In genomic region chr16:21167360-21167759, GRCh38 we compare ENCODE assay signal across 14 cellular contexts. TPM values are rescaled to one million over a fixed set of nuclear protein-coding genes. Genes with fewer than 3 reads are reported as not detected.
A peak's percentile ranks its signal among the peaks of the same experiment; 100 is the strongest.
DNase-seq lines count a peak whose midpoint lies in the region; ATAC-seq, FAIRE-seq and TF ChIP-seq lines count a peak whose summit lies in the region.
"Had no signal": no experiment of that assay in that cellular context is flagged by ENCODE, and none has a peak within 500 bp of the region (broad histone marks: within the 10 kb centered on the region; RNA-seq: fewer than 3 reads in every experiment).

No MANE protein-coding gene starts in this region.

- H3K4me3 ChIP-seq in BJ (ENCODE audit: low read depth, low read length) = no peak overlapping the region
- no peak overlapping the region for H3K4me3 ChIP-seq in astrocyte (ENCODE audit: insufficient read depth, low read depth, low read length)
- no peak overlapping the region for H3K4me3 ChIP-seq in right atrium auricular region
- H3K4me3 ChIP-seq: GM23338, hepatocyte, pancreas had no signal

- H3K4me1 ChIP-seq in astrocyte (ENCODE audit: insufficient read depth, low read length) (peaks cover 12% of the 10 kb centered on the region), right atrium auricular region (peaks cover 0 to 24% of the 10 kb centered on the region in 2 donors)

- intact Hi-C loops in CD14-positive monocyte (cut with micrococcal nuclease) = no loop called here

- H3K9me3 ChIP-seq in astrocyte (ENCODE audit: insufficient read depth, low read depth, low read length) = no peaks in the 10 kb centered on the region
- H3K9me3 ChIP-seq in right atrium auricular region = no peaks in the 10 kb centered on the region
- H3K9me3 ChIP-seq: pancreas had no signal

- H3K27ac Mint-ChIP-seq in astrocyte (ENCODE audit: unreplicated experiment) (no peak overlapping the region), CD14-positive monocyte (peak overlapping the region in 1 of 7 donors; percentile 2)
- H3K27ac Mint-ChIP-seq: GM23338; stimulated activated effector memory CD8-positive, alpha-beta T cell treated with anti-CD3 and anti-CD28 coated beads, Interleukin-12 subunit alpha, Interleukin-12 subunit beta, amount 100 ng/mL, for 72 hours had no signal

- H3K4me2 ChIP-seq in astrocyte (ENCODE audit: low read length) = peak overlapping the region; percentile 62
- H3K4me2 ChIP-seq: GM23338, hepatocyte had no signal

- H3K79me2 ChIP-seq in astrocyte (ENCODE audit: insufficient read depth, low read length) = no peaks in the 10 kb centered on the region
- H3K79me2 ChIP-seq: hepatocyte had no signal

- H3K4me1 Mint-ChIP-seq in astrocyte (ENCODE audit: low read depth, unreplicated experiment) (peaks cover 4% of the 10 kb centered on the region), CD14-positive monocyte (no peaks in the 10 kb centered on the region)
- H3K4me1 Mint-ChIP-seq: stimulated activated effector memory CD8-positive, alpha-beta T cell treated with anti-CD3 and anti-CD28 coated beads, Interleukin-12 subunit alpha, Interleukin-12 subunit beta, amount 100 ng/mL, for 72 hours had no signal

- ATAC-seq in HG03469 (IDR thresholded peaks at IDR 0.05; ENCODE audit: unreplicated experiment) (no peak), HG02623 (IDR thresholded peaks at IDR 0.05; ENCODE audit: unreplicated experiment) (no peak)
- ATAC-seq: pancreas; stimulated activated effector memory CD8-positive, alpha-beta T cell treated with anti-CD3 and anti-CD28 coated beads, Interleukin-12 subunit alpha, Interleukin-12 subunit beta, amount 100 ng/mL, for 72 hours had no signal

- H3K9me3 Mint-ChIP-seq in astrocyte (ENCODE audit: unreplicated experiment) (no peaks in the 10 kb centered on the region), CD14-positive monocyte (no peaks in the 10 kb centered on the region)
- H3K9me3 Mint-ChIP-seq: GM23338; stimulated activated effector memory CD8-positive, alpha-beta T cell treated with anti-CD3 and anti-CD28 coated beads, Interleukin-12 subunit alpha, Interleukin-12 subunit beta, amount 100 ng/mL, for 72 hours had no signal

- H3K9ac ChIP-seq in astrocyte (ENCODE audit: low read length) = no peak overlapping the region

- H3K27me3 ChIP-seq in BJ (ENCODE audit: control insufficient read depth, insufficient read depth, low read length) (no peaks in the 10 kb centered on the region), astrocyte (ENCODE audit: insufficient read depth, low read length) (no peaks in the 10 kb centered on the region), right atrium auricular region (no peaks in the 10 kb centered on the region)
- H3K27me3 ChIP-seq: hepatocyte, pancreas had no signal

- H3K27ac ChIP-seq in astrocyte (ENCODE audit: low read depth, low read length) (peak overlapping the region; percentile 75), right atrium auricular region (no peak overlapping the region)
- H3K27ac ChIP-seq: hepatocyte, pancreas had no signal

- DNase-seq in BJ (ENCODE audit: low read depth) (peak; percentile 82), HTR-8/SVneo (ENCODE audit: insufficient read length, low spot score) (peak; percentile 41), astrocyte (ENCODE audit: low read depth) (peak; percentile 97), kidney glomerular epithelial cell (lab: John Stamatoyannopoulos, UW) (peak; percentile 91), right atrium auricular region (ENCODE audit: low spot score) (no peak), CD14-positive monocyte (ENCODE audit: low spot score) (no peak)
- DNase-seq: activated naive CD4-positive, alpha-beta T cell treated with anti-CD3 and anti-CD28 coated beads, Interleukin-2, amount 50 U/mL, for 16 hours; mesendoderm; pancreas had no signal

- H2AFZ ChIP-seq in astrocyte (ENCODE audit: low read depth, low read length) = no peak overlapping the region
- H2AFZ ChIP-seq: GM23338, hepatocyte had no signal

- H3K36me3 Mint-ChIP-seq in astrocyte (ENCODE audit: low read depth, unreplicated experiment) (peaks cover 38% of the 10 kb centered on the region), CD14-positive monocyte (peaks cover 51 to 59% of the 10 kb centered on the region in 2 donors)

- TF ChIP-seq CTCF in BJ (IDR thresholded peaks at IDR 0.05; ENCODE audit: insufficient read depth, low read depth, low read length) = no peak
- no peak for TF ChIP-seq CTCF in astrocyte (IDR thresholded peaks at IDR 0.05; ENCODE audit: insufficient read depth, low read depth, low read length)
- no peak for TF ChIP-seq CTCF in right atrium auricular region (IDR thresholded peaks at IDR 0.05)
- TF ChIP-seq CTCF in CD14-positive monocyte (IDR thresholded peaks at IDR 0.05) = no peak

- H3K4me3 Mint-ChIP-seq in astrocyte (ENCODE audit: unreplicated experiment) = no peak overlapping the region
- H3K4me3 Mint-ChIP-seq in CD14-positive monocyte = no peak overlapping the region
- H3K4me3 Mint-ChIP-seq: GM23338; stimulated activated effector memory CD8-positive, alpha-beta T cell treated with anti-CD3 and anti-CD28 coated beads, Interleukin-12 subunit alpha, Interleukin-12 subunit beta, amount 100 ng/mL, for 72 hours had no signal

- H3K36me3 ChIP-seq in BJ (ENCODE audit: control insufficient read depth, insufficient read depth, low read length) (peaks cover 8% of the 10 kb centered on the region), astrocyte (ENCODE audit: insufficient read depth, low read length) (no peaks in the 10 kb centered on the region), right atrium auricular region (peaks cover 56% of the 10 kb centered on the region)

- H3K27me3 Mint-ChIP-seq in astrocyte (ENCODE audit: low read depth, unreplicated experiment) = no peaks in the 10 kb centered on the region
- H3K27me3 Mint-ChIP-seq in CD14-positive monocyte (ENCODE audit: low read depth in 3 of 3) = peaks cover 0 to 2% (median 2%) of the 10 kb centered on the region in 3 donors

- no peak for FAIRE-seq in HTR-8/SVneo (lab: Jason Lieb, UNC)
- FAIRE-seq in astrocyte (lab: Jason Lieb, UNC) = no peak
- FAIRE-seq: pancreas had no signal

- H4K20me1 ChIP-seq in astrocyte (ENCODE audit: insufficient read depth, low read length) = peaks cover 9% of the 10 kb centered on the region

- POLR2A ChIA-PET in BJ (lab: Charles Lee) = no interaction called here

- CTCF ChIA-PET in BJ (lab: Yijun Ruan, JAX) = interaction anchor here (0.7 to 1.1 kb wide), 2 partner anchors 23 to 133 kb away, joined by 3 read pairs; no protein-coding TSS in a partner anchor

RNA-seq across cellular contexts. Expression of gene LDAF1, which starts 8.9 kb away (rescaled TPM):
- 28.1 and 31.1 TPM in 2 replicates for polyA plus RNA-seq in BJ (2011; rRNA removed)
- 15.3 and 28.7 TPM in 2 replicates for polyA minus RNA-seq in BJ (2011; rRNA and poly(A)+ RNA removed)
- total RNA-seq in astrocyte = 38.6 and 41.0 TPM in 2 replicates
- 100 to 1,000 TPM in 1 of 2 donors, 10 to 100 TPM in 1; 81.8 to 110 TPM for total RNA-seq in right atrium auricular region
- 10 to 100 TPM; 17.9 to 24.3 TPM for polyA plus RNA-seq in CD14-positive monocyte

RNA-seq across cellular contexts. Expression of gene DNAH3, which starts 16.7 kb away (rescaled TPM):
- not detected in 2 replicates for polyA plus RNA-seq in BJ (2011; rRNA removed)
- not detected in 2 replicates for polyA minus RNA-seq in BJ (2011; rRNA and poly(A)+ RNA removed)
- total RNA-seq in astrocyte = not detected in 2 replicates
- under 1 TPM in 1 of 2 donors, not detected in 1; 0.20 TPM for total RNA-seq in right atrium auricular region
- polyA plus RNA-seq in CD14-positive monocyte = not detected
- polyA plus RNA-seq: pancreas had no signal

RNA-seq across cellular contexts. Expression of gene ZP2, which starts 44.0 kb away (rescaled TPM):
- polyA plus RNA-seq in BJ (2011; rRNA removed) (not detected in 2 replicates), CD14-positive monocyte (not detected)
- not detected in 2 replicates for polyA minus RNA-seq in BJ (2011; rRNA and poly(A)+ RNA removed)
- total RNA-seq in astrocyte (not detected in 2 replicates), right atrium auricular region (not detected)
- total RNA-seq: GM23338, pancreas had no signal
- polyA plus RNA-seq: GM23338, hepatocyte, pancreas had no signal

Comparison
In these comparisons a context has a peak if more than half of its experiments do, and no peak if none do; other contexts are left out.
1. DNase-seq: peak in BJ (single experiment), HTR-8/SVneo (single experiment), astrocyte (single experiment) and kidney glomerular epithelial cell (single experiment); none in right atrium auricular region (single experiment) and CD14-positive monocyte (single experiment).